ENCODE assay signal across 18 cellular contexts in genomic region chr3:171685116-171685895, GRCh38.
"Had no signal": no experiment of that assay in that cellular context is flagged by ENCODE, and none has a peak within 500 bp of the region (broad histone marks: within the 10 kb centered on the region; RNA-seq: fewer than 3 reads in every experiment).

No MANE protein-coding gene starts in this region.

- H3K27me3 ChIP-seq: gastrocnemius medialis, upper lobe of left lung had no signal

- H3K27ac Mint-ChIP-seq: activated naive CD8-positive, alpha-beta T cell; activated T-helper 1 cell treated with anti-CD3 and anti-CD28 coated beads, Interleukin-12 subunit alpha, Interleukin-12 subunit beta, Interleukin-2, Interleukin-4 antibody, amounts not matched to agents 30 ng/mL and 10 ng/mL and 1 ng/mL, durations not matched to agents 14 hours and 24 hours and 36 hours; endodermal cell; memory B cell; stimulated activated naive CD8-positive, alpha-beta T cell treated with anti-CD3 and anti-CD28 coated beads, Interleukin-15, amount 100 ng/mL, for 72 hours; T-helper 17 cell had no signal

- H3K4me1 Mint-ChIP-seq: endodermal cell had no signal

- H3K4me3 ChIP-seq: gastrocnemius medialis, prostate gland, upper lobe of left lung had no signal

- H3K9me3 Mint-ChIP-seq: activated T-helper 1 cell treated with anti-CD3 and anti-CD28 coated beads, Interleukin-12 subunit alpha, Interleukin-12 subunit beta, Interleukin-2, Interleukin-4 antibody, amounts not matched to agents 30 ng/mL and 10 ng/mL and 1 ng/mL, durations not matched to agents 14 hours and 24 hours and 36 hours; endodermal cell; stimulated activated naive CD8-positive, alpha-beta T cell treated with anti-CD3 and anti-CD28 coated beads, Interleukin-15, amount 100 ng/mL, for 72 hours had no signal

- H3K36me3 ChIP-seq: gastrocnemius medialis, prostate gland, upper lobe of left lung, WERI-Rb-1 had no signal

- H3K36me3 Mint-ChIP-seq: activated naive CD8-positive, alpha-beta T cell; memory B cell had no signal

- H3K27me3 Mint-ChIP-seq: T-helper 17 cell had no signal

- H3K4me1 ChIP-seq: gastrocnemius medialis, prostate gland, upper lobe of left lung had no signal

- H3K4me3 Mint-ChIP-seq: activated naive CD8-positive, alpha-beta T cell; activated T-helper 1 cell treated with anti-CD3 and anti-CD28 coated beads, Interleukin-12 subunit alpha, Interleukin-12 subunit beta, Interleukin-2, Interleukin-4 antibody, amounts not matched to agents 30 ng/mL and 10 ng/mL and 1 ng/mL, durations not matched to agents 14 hours and 24 hours and 36 hours; endodermal cell; memory B cell; stimulated activated naive CD8-positive, alpha-beta T cell treated with anti-CD3 and anti-CD28 coated beads, Interleukin-15, amount 100 ng/mL, for 72 hours; T-helper 17 cell had no signal

- H3K27ac ChIP-seq: gastrocnemius medialis, prostate gland, upper lobe of left lung, WERI-Rb-1 had no signal

- H3K9me3 ChIP-seq: gastrocnemius medialis, prostate gland, upper lobe of left lung had no signal

- ATAC-seq: gastrocnemius medialis; right cardiac atrium; stimulated activated naive CD8-positive, alpha-beta T cell treated with anti-CD3 and anti-CD28 coated beads, Interleukin-15, amount 100 ng/mL, for 72 hours; T-helper 17 cell had no signal

- DNase-seq: activated CD4-positive, alpha-beta T cell treated with anti-CD3 and anti-CD28 coated beads, Interleukin-2, amount 50 U/mL, for 4 hours; activated gamma-delta T cell treated with Interleukin-2 at 50 U/mL for 16 hours; activated T-cell treated with anti-CD3 and anti-CD28 coated beads for 4 hours; amniotic stem cell; central memory CD4-positive, alpha-beta T cell; endodermal cell; gastrocnemius medialis; head of caudate nucleus; right cardiac atrium; stimulated activated CD4-positive, alpha-beta T cell treated with anti-CD3 and anti-CD28 coated beads, Interleukin-4, amount 100 ng/mL, for 1 hour; stimulated activated naive CD8-positive, alpha-beta T cell treated with anti-CD3 and anti-CD28 coated beads, Interleukin-15, amount 100 ng/mL, for 72 hours; T-helper 17 cell; upper lobe of left lung; WERI-Rb-1 had no signal
